17 cellular contexts compared by ENCODE assay signal in genomic region chr15:71219646-71220045, GRCh38.
DNase-seq lines count a peak whose midpoint lies in the region; ATAC-seq and TF ChIP-seq lines count a peak whose summit lies in the region.
"Had no signal": no experiment of that assay in that cellular context is flagged by ENCODE, and none has a peak within 500 bp of the region (broad histone marks: within the 10 kb centered on the region; RNA-seq: fewer than 3 reads in every experiment).

No MANE protein-coding gene starts in this region.

- H3K4me3 Mint-ChIP-seq in activated CD4-positive, alpha-beta T cell treated with anti-CD3 and anti-CD28 coated beads, Interleukin-2, amount 10 ng/mL, durations not matched to agents 7 days and 5 days: no peak overlapping the region
- H3K4me3 Mint-ChIP-seq: activated B cell treated with CpG ODN at 0.5 μM for 24 hours; activated naive CD8-positive, alpha-beta T cell treated with anti-CD3 and anti-CD28 coated beads, Interleukin-2, amount 10 ng/mL, durations not matched to agents 7 days and 5 days; type B pancreatic cell had no signal

- no peaks in the 10 kb centered on the region for H3K36me3 Mint-ChIP-seq in activated CD4-positive, alpha-beta T cell treated with anti-CD3 and anti-CD28 coated beads, Interleukin-2, amount 10 ng/mL, durations not matched to agents 7 days and 5 days (ENCODE audit: low read depth)
- H3K36me3 Mint-ChIP-seq: activated naive CD8-positive, alpha-beta T cell treated with anti-CD3 and anti-CD28 coated beads, Interleukin-2, amount 10 ng/mL, durations not matched to agents 7 days and 5 days had no signal

- H3K4me3 ChIP-seq in right atrium auricular region (no peak overlapping the region), cardiac fibroblast (replicated peaks in 1 of 2; ENCODE audit: low read depth in 2 of 2, low read length in 2 of 2) (no peak overlapping the region), right cardiac atrium (ENCODE audit: low read length) (no peak overlapping the region), uterus (no peak overlapping the region)
- H3K4me3 ChIP-seq: hepatocyte had no signal

- no peak for DNase-seq in Right ventricle myocardium inferior (ENCODE audit: missing footprints)
- DNase-seq in right atrium auricular region (ENCODE audit: low spot score): no peak
- DNase-seq in cardiac fibroblast (ENCODE audit: low read depth in 2 of 2): peak; percentile 75 to 93
- DNase-seq in right cardiac atrium: no peak
- no peak for DNase-seq in uterus
- DNase-seq in activated CD4-positive, alpha-beta T cell treated with anti-CD3 and anti-CD28 coated beads, Interleukin-2, amount 10 ng/mL, durations not matched to agents 7 days and 5 days: no peak
- DNase-seq in NCI-H526 (lab: John Stamatoyannopoulos, UW): no peak
- DNase-seq: 8988T; activated B cell treated with CpG ODN at 0.5 μM for 24 hours; activated CD8-positive, alpha-beta memory T cell treated with anti-CD3 and anti-CD28 coated beads, Interleukin-2, amount 50 U/mL, for 4 hours; activated naive CD8-positive, alpha-beta T cell treated with anti-CD3 and anti-CD28 coated beads, Interleukin-2, amount 10 ng/mL, durations not matched to agents 7 days and 5 days; mesendoderm; SK-N-SH; stimulated activated CD4-positive, alpha-beta T cell treated with anti-CD3 and anti-CD28 coated beads, Interleukin-15, amount 100 ng/mL, for 24 hours had no signal

- intact Hi-C loops in Right ventricle myocardium inferior (cut with DNase I): no loop called here
- intact Hi-C loops in right cardiac atrium (cut with DNase I): no loop called here
- intact Hi-C loops in uterus (cut with DNase I; ENCODE audit: low total_unique reads): no loop called here

- no peak overlapping the region for H3K27ac Mint-ChIP-seq in activated CD4-positive, alpha-beta T cell treated with anti-CD3 and anti-CD28 coated beads, Interleukin-2, amount 10 ng/mL, durations not matched to agents 7 days and 5 days
- H3K27ac Mint-ChIP-seq: activated B cell treated with CpG ODN at 0.5 μM for 24 hours; activated naive CD8-positive, alpha-beta T cell treated with anti-CD3 and anti-CD28 coated beads, Interleukin-2, amount 10 ng/mL, durations not matched to agents 7 days and 5 days; type B pancreatic cell had no signal

- H3K27me3 ChIP-seq in right atrium auricular region: no peaks in the 10 kb centered on the region
- no peaks in the 10 kb centered on the region for H3K27me3 ChIP-seq in right cardiac atrium (ENCODE audit: control insufficient read depth, insufficient read depth)
- H3K27me3 ChIP-seq in uterus: no peaks in the 10 kb centered on the region
- H3K27me3 ChIP-seq: hepatocyte had no signal

- no peaks in the 10 kb centered on the region for H3K9me3 ChIP-seq in right atrium auricular region
- H3K9me3 ChIP-seq in right cardiac atrium (ENCODE audit: control insufficient read depth, low read length): no peaks in the 10 kb centered on the region
- no peaks in the 10 kb centered on the region for H3K9me3 ChIP-seq in uterus
- H3K9me3 ChIP-seq: SK-N-SH had no signal

- no peak for TF ChIP-seq POLR2A in uterus (IDR thresholded peaks at IDR 0.05)

- H3K36me3 ChIP-seq in right atrium auricular region: no peaks in the 10 kb centered on the region
- no peaks in the 10 kb centered on the region for H3K36me3 ChIP-seq in uterus

- WGBS in right cardiac atrium: 44% methylated on average over 2 of the region's 2 CpGs

- no peaks in the 10 kb centered on the region for H3K9me3 Mint-ChIP-seq in activated CD4-positive, alpha-beta T cell treated with anti-CD3 and anti-CD28 coated beads, Interleukin-2, amount 10 ng/mL, durations not matched to agents 7 days and 5 days
- H3K9me3 Mint-ChIP-seq: activated naive CD8-positive, alpha-beta T cell treated with anti-CD3 and anti-CD28 coated beads, Interleukin-2, amount 10 ng/mL, durations not matched to agents 7 days and 5 days had no signal

- peaks cover 5% of the 10 kb centered on the region for H3K27me3 Mint-ChIP-seq in activated CD4-positive, alpha-beta T cell treated with anti-CD3 and anti-CD28 coated beads, Interleukin-2, amount 10 ng/mL, durations not matched to agents 7 days and 5 days
- H3K27me3 Mint-ChIP-seq: activated B cell treated with CpG ODN at 0.5 μM for 24 hours had no signal

- H3K4me1 ChIP-seq in right atrium auricular region: peaks cover 0 to 20% of the 10 kb centered on the region in 2 donors
- H3K4me1 ChIP-seq in right cardiac atrium (ENCODE audit: control insufficient read depth, insufficient read depth, low read length): no peaks in the 10 kb centered on the region
- H3K4me1 ChIP-seq in uterus: peaks cover 4 to 5% of the 10 kb centered on the region in 2 donors

- POLR2A ChIA-PET in activated CD4-positive, alpha-beta T cell treated with anti-CD3 and anti-CD28 coated beads, Interleukin-2, amount 10 ng/mL, durations not matched to agents 7 days and 5 days (lab: Charles Lee): no interaction called here

- TF ChIP-seq CTCF in right atrium auricular region (IDR thresholded peaks at IDR 0.05) (no peak), cardiac fibroblast (IDR thresholded peaks at IDR 0.05; ENCODE audit: low read depth, low read length) (no peak), uterus (IDR thresholded peaks at IDR 0.05) (no peak)

- CTCF ChIA-PET in activated CD4-positive, alpha-beta T cell treated with anti-CD3 and anti-CD28 coated beads, Interleukin-2, amount 10 ng/mL, durations not matched to agents 7 days and 5 days (lab: Charles Lee): no interaction called here

- peak; percentile 38 for ATAC-seq in Right ventricle myocardium inferior
- peak; percentile 47 to 57 for ATAC-seq in right cardiac atrium
- no peak for ATAC-seq in HG03457 (IDR thresholded peaks at IDR 0.05; ENCODE audit: unreplicated experiment)

- H3K27ac ChIP-seq in right atrium auricular region (peak overlapping the region in 1 of 2 donors; percentile 24), right cardiac atrium (ENCODE audit: low read length) (no peak overlapping the region), uterus (peak overlapping the region; percentile 52 to 66)
- H3K27ac ChIP-seq: hepatocyte had no signal

- no peaks in the 10 kb centered on the region for H3K4me1 Mint-ChIP-seq in activated CD4-positive, alpha-beta T cell treated with anti-CD3 and anti-CD28 coated beads, Interleukin-2, amount 10 ng/mL, durations not matched to agents 7 days and 5 days
- H3K4me1 Mint-ChIP-seq: activated B cell treated with CpG ODN at 0.5 μM for 24 hours; activated naive CD8-positive, alpha-beta T cell treated with anti-CD3 and anti-CD28 coated beads, Interleukin-2, amount 10 ng/mL, durations not matched to agents 7 days and 5 days had no signal

Comparison
In these comparisons a context has a peak if more than half of its experiments do, and no peak if none do; other contexts are left out.
1. DNase-seq: peak in cardiac fibroblast (2 of 2); none in Right ventricle myocardium inferior (single experiment), right atrium auricular region (single experiment), right cardiac atrium (0 of 3), uterus (0 of 2), activated CD4-positive, alpha-beta T cell treated with anti-CD3 and anti-CD28 coated beads, Interleukin-2, amount 10 ng/mL, durations not matched to agents 7 days and 5 days (single experiment) and NCI-H526 (0 of 2).